Comparison of ENCODE assay signal across 23 cellular contexts in genomic region chr4:4407299-4408131, GRCh38. TPM values are rescaled to one million over a fixed set of nuclear protein-coding genes. Genes with fewer than 3 reads are reported as not detected.
"Had no signal": no experiment of that assay in that cellular context is flagged by ENCODE, and none has a peak within 500 bp of the region (broad histone marks: within the 10 kb centered on the region; RNA-seq: fewer than 3 reads in every experiment).

No MANE protein-coding gene starts in this region.

- H3K4me1 ChIP-seq: testis, uterus had no signal

- H3K4me3 ChIP-seq: testis, uterus had no signal

- H3K9me3 ChIP-seq: testis, uterus had no signal

- H3K36me3 Mint-ChIP-seq: memory B cell; stimulated activated memory B cell treated with anti-CD40 and anti-IgM and Interleukin-4, amounts not matched to agents 10 μg/mL and 1 μg/mL and 100 μg/mL, for 72 hours had no signal

- H3K4me1 Mint-ChIP-seq: activated B cell treated with CpG ODN at 0.5 μM for 24 hours; activated CD4-positive, alpha-beta T cell treated with anti-CD3 and anti-CD28 coated beads for 36 hours; memory B cell; stimulated activated memory B cell treated with anti-CD40 and anti-IgM and Interleukin-4, amounts not matched to agents 10 μg/mL and 1 μg/mL and 100 μg/mL, for 72 hours had no signal

- H3K27me3 ChIP-seq: testis, uterus had no signal

- H3K4me3 Mint-ChIP-seq: activated B cell treated with CpG ODN at 0.5 μM for 24 hours; activated CD4-positive, alpha-beta T cell treated with anti-CD3 and anti-CD28 coated beads for 36 hours; activated naive CD8-positive, alpha-beta T cell; activated T-helper 1 cell treated with anti-CD3 and anti-CD28 coated beads, Interleukin-12 subunit alpha, Interleukin-12 subunit beta, Interleukin-2, Interleukin-4 antibody, amounts not matched to agents 30 ng/mL and 10 ng/mL and 1 ng/mL, durations not matched to agents 14 hours and 24 hours and 36 hours; memory B cell; nephron progenitor cell; stimulated activated memory B cell treated with anti-CD40 and anti-IgM and Interleukin-4, amounts not matched to agents 10 μg/mL and 1 μg/mL and 100 μg/mL, for 72 hours had no signal

- H3K27ac ChIP-seq: testis, uterus had no signal

- H3K9me3 Mint-ChIP-seq: activated B cell treated with CpG ODN at 0.5 μM for 24 hours; activated T-helper 1 cell treated with anti-CD3 and anti-CD28 coated beads, Interleukin-12 subunit alpha, Interleukin-12 subunit beta, Interleukin-2, Interleukin-4 antibody, amounts not matched to agents 30 ng/mL and 10 ng/mL and 1 ng/mL, durations not matched to agents 14 hours and 24 hours and 36 hours; memory B cell; nephron progenitor cell; stimulated activated memory B cell treated with anti-CD40 and anti-IgM and Interleukin-4, amounts not matched to agents 10 μg/mL and 1 μg/mL and 100 μg/mL, for 72 hours had no signal

- H3K36me3 ChIP-seq: uterus had no signal

- H3K27ac Mint-ChIP-seq: activated B cell treated with CpG ODN at 0.5 μM for 24 hours; activated CD4-positive, alpha-beta T cell treated with anti-CD3 and anti-CD28 coated beads for 36 hours; activated naive CD8-positive, alpha-beta T cell; activated T-helper 1 cell treated with anti-CD3 and anti-CD28 coated beads, Interleukin-12 subunit alpha, Interleukin-12 subunit beta, Interleukin-2, Interleukin-4 antibody, amounts not matched to agents 30 ng/mL and 10 ng/mL and 1 ng/mL, durations not matched to agents 14 hours and 24 hours and 36 hours; memory B cell; stimulated activated memory B cell treated with anti-CD40 and anti-IgM and Interleukin-4, amounts not matched to agents 10 μg/mL and 1 μg/mL and 100 μg/mL, for 72 hours had no signal

- H3K27me3 Mint-ChIP-seq: activated CD4-positive, alpha-beta T cell treated with anti-CD3 and anti-CD28 coated beads for 36 hours; activated naive CD8-positive, alpha-beta T cell had no signal

- DNase-seq: activated B cell treated with CpG ODN at 0.5 μM for 24 hours; activated CD4-positive, alpha-beta T cell treated with anti-CD3 and anti-CD28 coated beads for 36 hours; activated CD4-positive, alpha-beta T cell treated with anti-CD3 and anti-CD28 coated beads, Interleukin-2, amount 50 U/mL, for 4 hours; activated gamma-delta T cell treated with Interleukin-2 at 50 U/mL for 16 hours; central memory CD4-positive, alpha-beta T cell; effector memory CD4-positive, alpha-beta T cell; hippocampal formation; left cardiac atrium; nephron progenitor cell; small intestine; stimulated activated CD4-positive, alpha-beta T cell treated with anti-CD3 and anti-CD28 coated beads, Interleukin-2, amount 100 ng/mL, for 24 hours; T1000; testis; trophoblast cell; uterus had no signal

- FAIRE-seq: astrocyte, colon, endothelial cell of umbilical vein, frontal cortex, small intestine had no signal

RNA-seq across cellular contexts. Expression of gene NSG1, which starts 20.6 kb away (rescaled TPM):
- total RNA-seq: activated B cell treated with CpG ODN at 0.5 μM for 24 hours had no signal
